ENCODE assay signal across 9 cellular contexts in the genomic region with DNA sequence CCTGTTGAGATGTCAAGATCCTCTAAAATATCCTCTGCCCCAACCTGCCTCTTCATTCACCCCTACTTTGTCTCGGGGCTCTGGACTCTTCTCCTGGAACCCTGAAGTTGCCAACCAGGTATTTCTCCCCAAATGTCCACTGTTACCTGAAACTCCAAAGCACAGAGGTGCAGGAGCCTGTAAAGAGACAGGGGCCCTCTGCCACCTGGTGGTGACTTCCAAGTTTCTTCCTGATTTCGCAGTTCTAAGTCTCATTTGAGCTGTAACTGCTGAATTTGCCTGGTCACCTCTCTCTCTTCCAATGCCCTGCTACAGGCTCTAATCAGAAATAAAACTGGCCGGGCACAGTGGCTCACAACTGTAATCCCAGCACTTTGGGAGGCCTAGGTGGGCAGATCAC.
DNase-seq lines count a peak whose midpoint lies in the region; ATAC-seq and TF ChIP-seq lines count a peak whose summit lies in the region.
"Had no signal": no experiment of that assay in that cellular context is flagged by ENCODE, and none has a peak within 500 bp of the region (broad histone marks: within the 10 kb centered on the region; RNA-seq: fewer than 3 reads in every experiment).

No MANE protein-coding gene starts in this region.

- TF ChIP-seq CTCF in fibroblast of pulmonary artery (IDR thresholded peaks at IDR 0.05; ENCODE audit: low read length, missing control alignments) = peak; percentile 19

- H3K4me3 ChIP-seq in fibroblast of pulmonary artery (replicated peaks; ENCODE audit: low read depth, low read length) = no peak overlapping the region

- no peak overlapping the region for H3K4me3 Mint-ChIP-seq in stimulated activated effector memory CD8-positive, alpha-beta T cell treated with anti-CD3 and anti-CD28 coated beads, Interleukin-12 subunit alpha, Interleukin-12 subunit beta, amount 100 ng/mL, for 72 hours

- DNase-seq in NCI-H82 (lab: John Stamatoyannopoulos, UW) = peak; percentile 42
- no peak for DNase-seq in NCI-H82 treated with DMSO at 0.1 percent for 48 hours (lab: John Stamatoyannopoulos, UW; ENCODE audit: unreplicated experiment)
- peak; percentile 14 for DNase-seq in NOMO-1 treated with DMSO at 0.1 percent for 48 hours (lab: John Stamatoyannopoulos, UW; ENCODE audit: unreplicated experiment)
- no peak for DNase-seq in fibroblast of pulmonary artery (ENCODE audit: low read depth)
- DNase-seq in stimulated activated effector memory CD8-positive, alpha-beta T cell treated with anti-CD3 and anti-CD28 coated beads, Interleukin-12 subunit alpha, Interleukin-12 subunit beta, amount 100 ng/mL, for 72 hours (ENCODE audit: low spot score in 2 of 2) = no peak
- no peak for DNase-seq in NCI-H1417 treated with DMSO at 0.1 percent for 48 hours (lab: John Stamatoyannopoulos, UW)
- DNase-seq: occipital lobe had no signal

- H3K9me3 Mint-ChIP-seq in stimulated activated effector memory CD8-positive, alpha-beta T cell treated with anti-CD3 and anti-CD28 coated beads, Interleukin-12 subunit alpha, Interleukin-12 subunit beta, amount 100 ng/mL, for 72 hours = no peaks in the 10 kb centered on the region

- ATAC-seq in stimulated activated effector memory CD8-positive, alpha-beta T cell treated with anti-CD3 and anti-CD28 coated beads, Interleukin-12 subunit alpha, Interleukin-12 subunit beta, amount 100 ng/mL, for 72 hours = no peak
- ATAC-seq in GM18909 (IDR thresholded peaks at IDR 0.05; ENCODE audit: poor library complexity, unreplicated experiment) = no peak
- ATAC-seq in HG02885 (IDR thresholded peaks at IDR 0.05; ENCODE audit: poor library complexity, unreplicated experiment) = no peak

- peaks cover 15% of the 10 kb centered on the region for H3K4me1 Mint-ChIP-seq in stimulated activated effector memory CD8-positive, alpha-beta T cell treated with anti-CD3 and anti-CD28 coated beads, Interleukin-12 subunit alpha, Interleukin-12 subunit beta, amount 100 ng/mL, for 72 hours

- peak overlapping the region; percentile 67 for H3K27ac Mint-ChIP-seq in stimulated activated effector memory CD8-positive, alpha-beta T cell treated with anti-CD3 and anti-CD28 coated beads, Interleukin-12 subunit alpha, Interleukin-12 subunit beta, amount 100 ng/mL, for 72 hours

- no peaks in the 10 kb centered on the region for H3K36me3 Mint-ChIP-seq in stimulated activated effector memory CD8-positive, alpha-beta T cell treated with anti-CD3 and anti-CD28 coated beads, Interleukin-12 subunit alpha, Interleukin-12 subunit beta, amount 100 ng/mL, for 72 hours

Comparison
In these comparisons a context has a peak if more than half of its experiments do, and no peak if none do; other contexts are left out.
1. DNase-seq: peak in NCI-H82 (single experiment) and NOMO-1 treated with DMSO at 0.1 percent for 48 hours (single experiment); none in NCI-H82 treated with DMSO at 0.1 percent for 48 hours (single experiment), fibroblast of pulmonary artery (single experiment), stimulated activated effector memory CD8-positive, alpha-beta T cell treated with anti-CD3 and anti-CD28 coated beads, Interleukin-12 subunit alpha, Interleukin-12 subunit beta, amount 100 ng/mL, for 72 hours (0 of 2) and NCI-H1417 treated with DMSO at 0.1 percent for 48 hours (single experiment).